22 cellular contexts compared by ENCODE assay signal in genomic region chr7:3164363-3164762, GRCh38.
DNase-seq lines count a peak whose midpoint lies in the region; ATAC-seq, FAIRE-seq and TF ChIP-seq lines count a peak whose summit lies in the region.
"Had no signal": no experiment of that assay in that cellular context is flagged by ENCODE, and none has a peak within 500 bp of the region (broad histone marks: within the 10 kb centered on the region; RNA-seq: fewer than 3 reads in every experiment).

No MANE protein-coding gene starts in this region.

- H3K36me3 ChIP-seq in mucosa of descending colon (ENCODE audit: low read depth) = no peaks in the 10 kb centered on the region
- H3K36me3 ChIP-seq: adrenal gland, tibial nerve had no signal

- H3K4me3 ChIP-seq in mucosa of descending colon = no peak overlapping the region
- H3K4me3 ChIP-seq: adrenal gland, lung, tibial nerve had no signal

- peak overlapping the region; percentile 49 for H3K4me3 Mint-ChIP-seq in type B pancreatic cell

- TF ChIP-seq CTCF in type B pancreatic cell (conservative IDR thresholded peaks at IDR 0.05) (no peak), mucosa of descending colon (IDR thresholded peaks at IDR 0.05) (no peak)

- no peaks in the 10 kb centered on the region for H3K9me3 ChIP-seq in mucosa of descending colon
- H3K9me3 ChIP-seq: adrenal gland, tibial nerve had no signal

- peaks cover 4% of the 10 kb centered on the region for H3K9me3 Mint-ChIP-seq in type B pancreatic cell

- intact Hi-C loops in posterior cingulate gyrus (cut with DNase I) = no loop called here
- intact Hi-C loops in mucosa of descending colon (cut with DNase I, micrococcal nuclease) = no loop called here

- H3K27me3 Mint-ChIP-seq in type B pancreatic cell = peaks cover 20% of the 10 kb centered on the region

- no peaks in the 10 kb centered on the region for H3K36me3 Mint-ChIP-seq in type B pancreatic cell

- H3K4me1 ChIP-seq in mucosa of descending colon (ENCODE audit: low read depth) = no peaks in the 10 kb centered on the region
- H3K4me1 ChIP-seq: adrenal gland, tibial nerve had no signal

- peaks cover 13% of the 10 kb centered on the region for H3K4me1 Mint-ChIP-seq in type B pancreatic cell (ENCODE audit: unreplicated experiment)

- ATAC-seq in GM19452 (IDR thresholded peaks at IDR 0.05; ENCODE audit: unreplicated experiment) (no peak), mucosa of descending colon (no peak)

- peak; percentile 75 for FAIRE-seq in islet of Langerhans (lab: Jason Lieb, UNC)

- DNase-seq in NCI-H1417 (lab: John Stamatoyannopoulos, UW) (peak in 2 of 3 experiments; percentile 20 to 64), NCI-H1417 treated with DMSO at 0.1 percent for 48 hours (lab: John Stamatoyannopoulos, UW) (no peak), astrocyte of the hippocampus (ENCODE audit: low read depth, low spot score) (peak; percentile 32), type B pancreatic cell (ENCODE audit: extremely low spot score, unreplicated experiment) (no peak), posterior cingulate gyrus (no peak), mucosa of descending colon (no peak)
- DNase-seq: 8988T; activated CD8-positive, alpha-beta memory T cell treated with anti-CD3 and anti-CD28 coated beads, Interleukin-2, amount 50 U/mL, for 48 hours; activated gamma-delta T cell treated with Interleukin-2 at 50 U/mL for 16 hours; adrenal gland; cerebellar nuclear complex; EL; glutamatergic neuron; NCI-H1436 treated with DMSO at 0.1 percent for 48 hours; NCI-H446 treated with DMSO at 0.1 percent for 48 hours; SHP77; stimulated activated CD4-positive, alpha-beta T cell treated with anti-CD3 and anti-CD28 coated beads, Interleukin-2, amount 100 ng/mL, for 24 hours; stimulated activated naive CD4-positive, alpha-beta T cell treated with Interleukin-2 at 50 U/mL for 16 hours had no signal

- peak overlapping the region; percentile 52 for H3K27ac Mint-ChIP-seq in type B pancreatic cell

Comparison
In these comparisons a context has a peak if more than half of its experiments do, and no peak if none do; other contexts are left out.
1. DNase-seq: peak in NCI-H1417 (2 of 3) and astrocyte of the hippocampus (single experiment); none in NCI-H1417 treated with DMSO at 0.1 percent for 48 hours (single experiment), type B pancreatic cell (single experiment), posterior cingulate gyrus (0 of 10) and mucosa of descending colon (0 of 3).